In the genomic region with DNA sequence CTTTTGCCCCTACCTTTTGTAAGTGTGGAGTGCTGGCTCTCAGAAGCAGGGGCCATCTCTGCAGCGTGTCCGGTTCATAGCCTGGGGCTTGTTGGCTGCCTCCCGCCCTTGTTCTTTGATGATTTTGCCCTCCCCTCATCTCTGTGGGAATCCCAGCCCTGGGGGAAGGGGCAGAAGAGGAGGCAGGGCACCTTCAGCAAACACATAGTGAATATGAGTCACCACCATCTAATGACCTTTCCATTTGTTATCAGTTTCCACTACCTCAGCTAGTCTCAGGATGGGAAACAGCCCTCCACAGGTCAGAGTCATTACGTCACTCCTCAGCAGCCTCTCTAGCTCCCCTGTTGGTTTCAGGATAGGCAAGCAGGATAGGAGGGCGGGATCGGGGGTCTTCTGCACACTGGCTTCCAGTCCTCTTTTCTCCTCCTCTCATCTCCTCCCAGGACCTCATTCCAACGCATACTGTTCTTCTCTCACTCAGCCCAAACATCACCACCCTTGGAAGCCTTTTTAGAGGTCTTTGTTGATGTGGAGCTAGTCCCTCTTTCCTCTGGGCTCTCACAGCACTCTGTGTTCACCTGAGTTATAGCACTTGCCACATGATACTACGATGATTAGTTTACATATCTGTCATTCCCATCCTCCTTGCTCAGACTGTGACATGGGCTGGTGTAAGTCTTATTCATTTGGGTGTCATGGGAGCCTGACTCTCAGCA, we compare ENCODE assay signal across 8 cellular contexts. TPM values are rescaled to one million over a fixed set of nuclear protein-coding genes. Genes with fewer than 3 reads are reported as not detected.
DNase-seq lines count a peak whose midpoint lies in the region; ATAC-seq and TF ChIP-seq lines count a peak whose summit lies in the region.

No MANE protein-coding gene starts in this region.

- TF ChIP-seq CTCF in upper lobe of left lung (IDR thresholded peaks at IDR 0.05) (no peak), esophagus squamous epithelium (IDR thresholded peaks at IDR 0.05) (peak in 1 of 6 experiments; percentile 10)

- ATAC-seq in GM18508 (IDR thresholded peaks at IDR 0.05; ENCODE audit: insufficient read depth, unreplicated experiment), result peak; percentile 64
- peak; percentile 79 for ATAC-seq in HG03432 (IDR thresholded peaks at IDR 0.05; ENCODE audit: unreplicated experiment)
- peak; percentile 92 for ATAC-seq in activated T-helper 17 cell treated with anti-CD3 and anti-CD28 coated beads, Interleukin-2, amount 50 U/mL, for 72 hours (replicated peaks)
- ATAC-seq in left lobe of liver, result peak; percentile 31
- ATAC-seq in GM21825 (IDR thresholded peaks at IDR 0.05; ENCODE audit: unreplicated experiment), result no peak
- ATAC-seq in upper lobe of left lung (ENCODE audit: low FRiP score in 2 of 2), result no peak

- H3K4me1 ChIP-seq in upper lobe of left lung, result no peaks in the 10 kb centered on the region
- no peaks in the 10 kb centered on the region for H3K4me1 ChIP-seq in esophagus squamous epithelium

- H3K4me3 Mint-ChIP-seq in activated T-helper 17 cell treated with anti-CD3 and anti-CD28 coated beads, Interleukin-2, amount 50 U/mL, for 72 hours, result peak overlapping the region; percentile 45

- 90 to 92% methylated on average over 8 of the region's 8 CpGs for WGBS in upper lobe of left lung, 2 donors
- 55 to 78% methylated on average over 8 of the region's 8 CpGs for WGBS in esophagus squamous epithelium, 2 donors

- H3K9me3 Mint-ChIP-seq in activated T-helper 17 cell treated with anti-CD3 and anti-CD28 coated beads, Interleukin-2, amount 50 U/mL, for 72 hours, result no peaks in the 10 kb centered on the region

- H3K4me1 Mint-ChIP-seq in activated T-helper 17 cell treated with anti-CD3 and anti-CD28 coated beads, Interleukin-2, amount 50 U/mL, for 72 hours, result peaks cover 11% of the 10 kb centered on the region

- H3K27me3 ChIP-seq in upper lobe of left lung (no peaks in the 10 kb centered on the region), esophagus squamous epithelium (no peaks in the 10 kb centered on the region)

- no peak overlapping the region for H3K27ac ChIP-seq in upper lobe of left lung
- no peak overlapping the region for H3K27ac ChIP-seq in esophagus squamous epithelium

- H3K36me3 ChIP-seq in upper lobe of left lung, result peaks cover 0 to 29% (median 1%) of the 10 kb centered on the region in 4 donors
- peaks cover 0 to 53% (median 0%) of the 10 kb centered on the region in 3 donors for H3K36me3 ChIP-seq in esophagus squamous epithelium

- H3K9me3 ChIP-seq in upper lobe of left lung, result no peaks in the 10 kb centered on the region
- H3K9me3 ChIP-seq in esophagus squamous epithelium, result no peaks in the 10 kb centered on the region

- H3K27ac Mint-ChIP-seq in activated T-helper 17 cell treated with anti-CD3 and anti-CD28 coated beads, Interleukin-2, amount 50 U/mL, for 72 hours, result peak overlapping the region; percentile 89

- H3K4me3 ChIP-seq in upper lobe of left lung, result no peak overlapping the region
- no peak overlapping the region for H3K4me3 ChIP-seq in esophagus squamous epithelium

- no peaks in the 10 kb centered on the region for H3K36me3 Mint-ChIP-seq in activated T-helper 17 cell treated with anti-CD3 and anti-CD28 coated beads, Interleukin-2, amount 50 U/mL, for 72 hours (ENCODE audit: low read depth)

- DNase-seq in left lobe of liver (ENCODE audit: low spot score) (no peak), upper lobe of left lung (no peak), HCEC 1CT (no peak), esophagus squamous epithelium (lab: John Stamatoyannopoulos, UW) (no peak)

- no peak for TF ChIP-seq POLR2A in upper lobe of left lung (IDR thresholded peaks at IDR 0.05)
- TF ChIP-seq POLR2A in esophagus squamous epithelium (IDR thresholded peaks at IDR 0.05), result no peak

- no peak for TF ChIP-seq EP300 in upper lobe of left lung (IDR thresholded peaks at IDR 0.05)

- no peaks in the 10 kb centered on the region for H3K27me3 Mint-ChIP-seq in activated T-helper 17 cell treated with anti-CD3 and anti-CD28 coated beads, Interleukin-2, amount 50 U/mL, for 72 hours

- intact Hi-C loops in esophagus squamous epithelium (cut with DNase I), result no loop called here

RNA-seq across cellular contexts. Expression of a gene that starts 15.8 kb away (rescaled TPM):
- 10 to 100 TPM; 70.9 to 83.8 TPM for total RNA-seq in activated T-helper 17 cell treated with anti-CD3 and anti-CD28 coated beads, Interleukin-2, amount 50 U/mL, for 72 hours
- total RNA-seq in left lobe of liver (58.6 TPM), upper lobe of left lung (10 to 100 TPM; 21.7 to 45.6 (median 28.2) TPM), esophagus squamous epithelium (10 to 100 TPM; 35.2 to 62.6 (median 46.5) TPM)

Comparison
In these comparisons a context has a peak if more than half of its experiments do, and no peak if none do; other contexts are left out.
1. ATAC-seq: peak in GM18508 (single experiment), HG03432 (single experiment), activated T-helper 17 cell treated with anti-CD3 and anti-CD28 coated beads, Interleukin-2, amount 50 U/mL, for 72 hours (single experiment) and left lobe of liver (single experiment); none in GM21825 (single experiment) and upper lobe of left lung (0 of 2).